Comparison of ENCODE assay signal across 8 cellular contexts in genomic region chr3:152834354-152835310, GRCh38. TPM values are rescaled to one million over a fixed set of nuclear protein-coding genes. Genes with fewer than 3 reads are reported as not detected.
DNase-seq lines count a peak whose midpoint lies in the region; ATAC-seq and TF ChIP-seq lines count a peak whose summit lies in the region.

Gene P2RY1 (plus strand): TSS chr3:152835131. CDS start chr3:152835783, 652 bp downstream.

- TF ChIP-seq EP300 in sigmoid colon (IDR thresholded peaks at IDR 0.05) = no peak

- H3K4me1 Mint-ChIP-seq in MCF 10A (ENCODE audit: insufficient read depth, unreplicated experiment) = peaks cover 8% of the 10 kb centered on the region

- intact Hi-C loops in Panc1 (cut with micrococcal nuclease; ENCODE audit: unreplicated experiment) (no loop called here), MCF 10A (cut with micrococcal nuclease) (loop anchor here (2.0 kb wide), 2 partner anchors 36 to 126 kb away; no protein-coding TSS in a partner anchor), sigmoid colon (cut with DNase I) (no loop called here)

- peak within 1 kb of the TSS; percentile 96 for H3K4me3 Mint-ChIP-seq in MCF 10A (ENCODE audit: unreplicated experiment)

- DNase-seq in EL = peak; percentile 45
- DNase-seq in GM20000 (ENCODE audit: low spot score) = peak; percentile 77
- no peak for DNase-seq in Panc1 (ENCODE audit: low read depth, low spot score)
- DNase-seq in MCF 10A (ENCODE audit: unreplicated experiment) = peak; percentile 75
- DNase-seq in sigmoid colon = peak; percentile 84
- no peak for DNase-seq in NCI-H187 treated with DMSO at 0.1 percent for 48 hours (lab: John Stamatoyannopoulos, UW)

- H3K27me3 Mint-ChIP-seq in MCF 10A (ENCODE audit: insufficient read depth, unreplicated experiment) = no peaks in the 10 kb centered on the region

- peak; percentile 74 for ATAC-seq in HG03565 (IDR thresholded peaks at IDR 0.05; ENCODE audit: unreplicated experiment)
- peak; percentile 88 for ATAC-seq in Panc1

- no peak within 1 kb of the TSS for H3K27ac ChIP-seq in Panc1 (ENCODE audit: low read length)
- peak within 1 kb of the TSS; percentile 63 to 74 (median 68) for H3K27ac ChIP-seq in sigmoid colon

- in situ Hi-C loops in Panc1 (cut with HindIII; ENCODE audit: low pct_unique_long_range_greater_than_20kb, low sequenced_read_pairs) = no loop called here

- CTCF ChIA-PET in Panc1 (lab: Charles Lee) = no interaction called here
- CTCF ChIA-PET in MCF 10A (lab: Yijun Ruan, JAX) = interaction anchor here (0.6 to 2.2 kb wide), 26 partner anchors 9 to 1306 kb away, joined by 3 to 20 read pairs (median 4); no protein-coding TSS in a partner anchor

- no peaks in the 10 kb centered on the region for H3K36me3 ChIP-seq in Panc1 (ENCODE audit: control insufficient read depth, insufficient read depth, low read length)
- no peaks in the 10 kb centered on the region for H3K36me3 ChIP-seq in sigmoid colon

- H3K4me1 ChIP-seq in Panc1 (ENCODE audit: control insufficient read depth, insufficient read depth, low read length) = peaks cover 5% of the 10 kb centered on the region
- H3K4me1 ChIP-seq in sigmoid colon = peaks cover 0 to 14% (median 7%) of the 10 kb centered on the region in 4 donors

- peak within 1 kb of the TSS; percentile 54 for H3K27ac Mint-ChIP-seq in MCF 10A (ENCODE audit: low read depth, unreplicated experiment)

- H3K27me3 ChIP-seq in Panc1 (ENCODE audit: control insufficient read depth, insufficient read depth, low read length) (peaks cover 16% of the 10 kb centered on the region), sigmoid colon (peaks cover 4 to 25% (median 14%) of the 10 kb centered on the region in 3 donors)

- no peaks in the 10 kb centered on the region for H3K9me3 ChIP-seq in Panc1 (ENCODE audit: control insufficient read depth, insufficient read depth, low read depth, low read length)
- H3K9me3 ChIP-seq in iPS-18c (ENCODE audit: control insufficient read depth, insufficient read depth, low read length) = no peaks in the 10 kb centered on the region
- H3K9me3 ChIP-seq in sigmoid colon = no peaks in the 10 kb centered on the region

- no peaks in the 10 kb centered on the region for H3K36me3 Mint-ChIP-seq in MCF 10A (ENCODE audit: insufficient read depth, unreplicated experiment)

- TF ChIP-seq POLR2A in sigmoid colon (IDR thresholded peaks at IDR 0.05) = peak; percentile 12 to 52

- TF ChIP-seq CTCF in GM20000 (IDR thresholded peaks at IDR 0.05; ENCODE audit: extremely low read depth, missing control alignments) = no peak
- TF ChIP-seq CTCF in Panc1 (IDR thresholded peaks at IDR 0.05) = no peak
- TF ChIP-seq CTCF in MCF 10A (IDR thresholded peaks at IDR 0.05; ENCODE audit: unreplicated experiment) = no peak
- peak in 1 of 4 experiments; percentile 6 for TF ChIP-seq CTCF in sigmoid colon (IDR thresholded peaks at IDR 0.05)

- H3K9me3 Mint-ChIP-seq in MCF 10A (ENCODE audit: unreplicated experiment) = no peaks in the 10 kb centered on the region

- BruUV-seq in Panc1 (replicated peaks; lab: Mats Ljungman, UMichigan) = no TSS peak
- no TSS peak for BruUV-seq in MCF 10A (replicated peaks; lab: Mats Ljungman, UMichigan)

- 0 to 1% methylated on average over 69 of the region's 69 CpGs for WGBS in sigmoid colon, 2 donors

- H3K4me3 ChIP-seq in Panc1 (ENCODE audit: low read depth in 2 of 2, low read length in 2 of 2) (peak within 1 kb of the TSS; percentile 43 to 57), iPS-18c (ENCODE audit: insufficient read depth, low read depth, low read length) (peak within 1 kb of the TSS; percentile 86), sigmoid colon (peak within 1 kb of the TSS; percentile 52 to 70 (median 58))

- POLR2A ChIA-PET in Panc1 (lab: Charles Lee) = no interaction called here
- POLR2A ChIA-PET in MCF 10A (lab: Yijun Ruan, JAX) = interaction anchor here (0.6 to 2.4 kb wide), 16 partner anchors 11 to 440 kb away, joined by 3 to 12 read pairs (median 4); no protein-coding TSS in a partner anchor

RNA-seq across cellular contexts. Expression of gene P2RY1, which starts in this region (rescaled TPM):
- total RNA-seq in Panc1 (2021; ENCODE audit: unreplicated experiment) = 0.08 TPM
- not detected for polyA plus RNA-seq in Panc1 (2012; ENCODE audit: insufficient read length)
- 0.28 and 0.49 TPM in 2 replicates for total RNA-seq in MCF 10A (2022)
- 10 to 100 TPM; 21.4 to 55.6 (median 26.0) TPM for total RNA-seq in sigmoid colon
- 1 to 10 TPM; 2.5 to 6.0 (median 4.1) TPM for polyA plus RNA-seq in sigmoid colon

Comparison
In these comparisons a context has a peak if more than half of its experiments do, and no peak if none do; other contexts are left out.
1. RNA of gene P2RY1 (total RNA-seq): 21.4 to 55.6 TPM in sigmoid colon; 0.28 to 0.49 TPM in MCF 10A and 0.08 TPM in Panc1 (single experiment); every median in the first group is over 10 times any median in the second.
2. Peak in ATAC-seq and H3K4me3 ChIP-seq in Panc1; RNA of the gene not detected or under 1 TPM.
3. Peak in DNase-seq in MCF 10A; RNA of the gene not detected or under 1 TPM.
4. DNase-seq: peak in EL (single experiment), GM20000 (single experiment) and sigmoid colon (single experiment); none in Panc1 (single experiment) and NCI-H187 treated with DMSO at 0.1 percent for 48 hours (single experiment).
5. Peak in every context shown above with its lines, with median percentiles within 50 percentile points of each other: H3K4me3 ChIP-seq.